ENCODE assay signal across 12 cellular contexts in genomic region chr10:122128357-122128756, GRCh38.
DNase-seq lines count a peak whose midpoint lies in the region; ATAC-seq and TF ChIP-seq lines count a peak whose summit lies in the region.
"Had no signal": no experiment of that assay in that cellular context is flagged by ENCODE, and none has a peak within 500 bp of the region (broad histone marks: within the 10 kb centered on the region; RNA-seq: fewer than 3 reads in every experiment).

No MANE protein-coding gene starts in this region.

- CTCF ChIA-PET in RWPE1 (lab: Yijun Ruan, JAX) = no interaction called here

- H3K27me3 ChIP-seq in muscle layer of duodenum (ENCODE audit: low read depth, low read length) = no peaks in the 10 kb centered on the region
- no peaks in the 10 kb centered on the region for H3K27me3 ChIP-seq in upper lobe of right lung

- H3K27ac ChIP-seq in RWPE1 = peak overlapping the region; percentile 87
- peak overlapping the region; percentile 50 for H3K27ac ChIP-seq in muscle layer of duodenum (ENCODE audit: low read length)
- peak overlapping the region; percentile 85 for H3K27ac ChIP-seq in upper lobe of right lung

- no peak for ATAC-seq in upper lobe of right lung
- no peak for ATAC-seq in HG03135 (IDR thresholded peaks at IDR 0.05; ENCODE audit: unreplicated experiment)
- ATAC-seq: activated CD8-positive, alpha-beta T cell treated with anti-CD3 and anti-CD28 coated beads, Interleukin-2, amount 10 ng/mL, durations not matched to agents 7 days and 5 days; naive thymus-derived CD8-positive, alpha-beta T cell had no signal

- DNase-seq in RWPE1 (ENCODE audit: low spot score) = no peak
- DNase-seq in fibroblast of gingiva (ENCODE audit: low read depth) = peak; percentile 64
- DNase-seq in upper lobe of right lung = no peak
- no peak for DNase-seq in T-helper 2 cell treated with Interferon-gamma antibody and Interleukin-4, amounts not matched to agents 5 μg/mL and 100 μg/mL, for 36 hours (ENCODE audit: low spot score)
- no peak for DNase-seq in HUDEP-2 (lab: John Stamatoyannopoulos, UW; ENCODE audit: unreplicated experiment in 76 of 76)
- DNase-seq: activated CD8-positive, alpha-beta T cell treated with anti-CD3 and anti-CD28 coated beads, Interleukin-2, amount 10 ng/mL, durations not matched to agents 7 days and 5 days; amygdala; naive thymus-derived CD8-positive, alpha-beta T cell; NCI-H446; stimulated activated CD4-positive, alpha-beta T cell treated with anti-CD3 and anti-CD28 coated beads, Interleukin-4, amount 100 ng/mL, for 24 hours had no signal

- H3K27me3 Mint-ChIP-seq in T-helper 2 cell treated with Interferon-gamma antibody and Interleukin-4, amounts not matched to agents 5 μg/mL and 100 μg/mL, for 36 hours (ENCODE audit: low read depth) = peaks cover 2% of the 10 kb centered on the region

- POLR2A ChIA-PET in RWPE1 (lab: Yijun Ruan, JAX; ENCODE audit: low non-redundant PET) = no interaction called here

- no peak overlapping the region for H3K4me3 Mint-ChIP-seq in T-helper 2 cell treated with Interferon-gamma antibody and Interleukin-4, amounts not matched to agents 5 μg/mL and 100 μg/mL, for 36 hours
- H3K4me3 Mint-ChIP-seq: activated CD8-positive, alpha-beta T cell treated with anti-CD3 and anti-CD28 coated beads, Interleukin-2, amount 10 ng/mL, durations not matched to agents 7 days and 5 days; naive thymus-derived CD8-positive, alpha-beta T cell had no signal

- intact Hi-C loops in upper lobe of right lung (cut with DNase I) = no loop called here

- no peaks in the 10 kb centered on the region for H3K9me3 Mint-ChIP-seq in T-helper 2 cell treated with Interferon-gamma antibody and Interleukin-4, amounts not matched to agents 5 μg/mL and 100 μg/mL, for 36 hours

- H3K36me3 Mint-ChIP-seq in T-helper 2 cell treated with Interferon-gamma antibody and Interleukin-4, amounts not matched to agents 5 μg/mL and 100 μg/mL, for 36 hours (ENCODE audit: low read depth) = no peaks in the 10 kb centered on the region
- H3K36me3 Mint-ChIP-seq: naive thymus-derived CD8-positive, alpha-beta T cell had no signal

- H3K4me1 Mint-ChIP-seq in T-helper 2 cell treated with Interferon-gamma antibody and Interleukin-4, amounts not matched to agents 5 μg/mL and 100 μg/mL, for 36 hours (ENCODE audit: low read depth) = peaks cover 1% of the 10 kb centered on the region

- H3K4me1 ChIP-seq in muscle layer of duodenum (ENCODE audit: control insufficient read depth in 1 of 2, insufficient read depth in 2 of 2, low read length in 2 of 2) = peaks cover 10 to 35% of the 10 kb centered on the region in 2 donors
- H3K4me1 ChIP-seq in upper lobe of right lung = peaks cover 13% of the 10 kb centered on the region

- H3K27ac Mint-ChIP-seq in T-helper 2 cell treated with Interferon-gamma antibody and Interleukin-4, amounts not matched to agents 5 μg/mL and 100 μg/mL, for 36 hours = no peak overlapping the region
- H3K27ac Mint-ChIP-seq: activated CD8-positive, alpha-beta T cell treated with anti-CD3 and anti-CD28 coated beads, Interleukin-2, amount 10 ng/mL, durations not matched to agents 7 days and 5 days; naive thymus-derived CD8-positive, alpha-beta T cell had no signal

- H3K36me3 ChIP-seq in muscle layer of duodenum (ENCODE audit: control insufficient read depth in 1 of 2, insufficient read depth in 2 of 2, low read length in 2 of 2) = no peaks in the 10 kb centered on the region
- peaks cover 1% of the 10 kb centered on the region for H3K36me3 ChIP-seq in upper lobe of right lung

- TF ChIP-seq CTCF in RWPE1 (conservative IDR thresholded peaks at IDR 0.05; ENCODE audit: low read depth) = no peak
- TF ChIP-seq CTCF in upper lobe of right lung (IDR thresholded peaks at IDR 0.05) = peak; percentile 28

- H3K4me3 ChIP-seq in muscle layer of duodenum (ENCODE audit: low read depth in 1 of 2, low read length in 2 of 2) (peak overlapping the region; percentile 41 to 51), upper lobe of right lung (peak overlapping the region; percentile 50)

- H3K9me3 ChIP-seq in muscle layer of duodenum (ENCODE audit: control insufficient read depth in 1 of 2, low read length in 2 of 2) (no peaks in the 10 kb centered on the region), upper lobe of right lung (no peaks in the 10 kb centered on the region)
